11 cellular contexts compared by ENCODE assay signal in genomic region chr10:73888514-73888913, GRCh38. TPM values are rescaled to one million over a fixed set of nuclear protein-coding genes. Genes with fewer than 3 reads are reported as not detected.
DNase-seq lines count a peak whose midpoint lies in the region; ATAC-seq, FAIRE-seq and TF ChIP-seq lines count a peak whose summit lies in the region.
"Had no signal": no experiment of that assay in that cellular context is flagged by ENCODE, and none has a peak within 500 bp of the region (broad histone marks: within the 10 kb centered on the region; RNA-seq: fewer than 3 reads in every experiment).

No MANE protein-coding gene starts in this region.

- no peaks in the 10 kb centered on the region for H3K9me3 ChIP-seq in HEK293 (ENCODE audit: control insufficient read depth, insufficient read depth, low read depth, low read length)
- no peaks in the 10 kb centered on the region for H3K9me3 ChIP-seq in hepatocyte (ENCODE audit: low read depth)
- H3K9me3 ChIP-seq in spleen: no peaks in the 10 kb centered on the region
- H3K9me3 ChIP-seq in small intestine (ENCODE audit: control insufficient read depth, low read depth): no peaks in the 10 kb centered on the region

- H3K27ac ChIP-seq in HEK293 (ENCODE audit: extremely low read depth, low read depth, low read length) (no peak overlapping the region), VCaP (peak overlapping the region; percentile 81), hepatocyte (peak overlapping the region; percentile 64), spleen (peak overlapping the region in 5 of 8 donors; percentile 14 to 68 (median 52)), small intestine (ENCODE audit: low read depth in 1 of 2, low read length in 1 of 2) (peak overlapping the region in 1 of 2 donors; percentile 62)

- peaks cover 11% of the 10 kb centered on the region for H3K4me1 ChIP-seq in HEK293 (ENCODE audit: control insufficient read depth, insufficient read depth, low read length)
- H3K4me1 ChIP-seq in hepatocyte (ENCODE audit: insufficient read depth): peaks cover 30% of the 10 kb centered on the region
- peaks cover 3 to 35% (median 13%) of the 10 kb centered on the region in 6 donors for H3K4me1 ChIP-seq in spleen
- peaks cover 3 to 18% of the 10 kb centered on the region in 2 donors for H3K4me1 ChIP-seq in small intestine (ENCODE audit: control insufficient read depth in 2 of 2, insufficient read depth in 1 of 2, low read depth in 1 of 2, low read length in 1 of 2)

- 76% methylated on average over 5 of the region's 5 CpGs for WGBS in hepatocyte (ENCODE audit: low lambda C conversion rate, missing lambda C conversion rate)
- 77 to 94% (median 87%) methylated on average over 5 of the region's 5 CpGs for WGBS in spleen, 5 donors
- WGBS in small intestine, 3 donors: 13 to 55% (median 35%) methylated on average over 5 of the region's 5 CpGs

- H3K4me3 ChIP-seq in HEK293 (ENCODE audit: low read depth, low read length) (no peak overlapping the region), hepatocyte (no peak overlapping the region), spleen (no peak overlapping the region), small intestine (ENCODE audit: low read depth in 1 of 2, low read length in 2 of 2) (no peak overlapping the region)

- H3K9me2 ChIP-seq in hepatocyte (replicated peaks; ENCODE audit: insufficient read depth): no peaks in the 10 kb centered on the region

- DNase-seq in hepatocyte (ENCODE audit: low spot score) (no peak), spleen (no peak), Kasumi-1 (lab: John Stamatoyannopoulos, UW) (no peak), small intestine (no peak), NCI-H1436 (lab: John Stamatoyannopoulos, UW) (no peak)
- DNase-seq: activated gamma-delta T cell treated with Interleukin-2 at 50 U/mL for 16 hours, NCI-H187 treated with DMSO at 0.1 percent for 48 hours had no signal

- no peaks in the 10 kb centered on the region for H3K36me3 ChIP-seq in HEK293 (ENCODE audit: control insufficient read depth in 2 of 2, insufficient read depth in 1 of 2, low read length in 2 of 2)
- no peaks in the 10 kb centered on the region for H3K36me3 ChIP-seq in hepatocyte (replicated peaks; ENCODE audit: insufficient read depth, low read depth)
- H3K36me3 ChIP-seq in spleen: no peaks in the 10 kb centered on the region
- no peaks in the 10 kb centered on the region for H3K36me3 ChIP-seq in small intestine (ENCODE audit: control insufficient read depth in 2 of 2, insufficient read depth in 2 of 2, low read length in 2 of 2)

- no peak for FAIRE-seq in small intestine (lab: Jason Lieb, UNC)
- FAIRE-seq: GM19239 had no signal

- POLR2A ChIA-PET in HEK293 (lab: Yijun Ruan, JAX): interaction anchor here (1.0 to 1.3 kb wide), 2 partner anchors 52 to 78 kb away, joined by 3 to 4 read pairs; no protein-coding TSS in a partner anchor

- no peaks in the 10 kb centered on the region for H3K79me2 ChIP-seq in hepatocyte

- H4K20me1 ChIP-seq in hepatocyte (ENCODE audit: insufficient read depth, poor library complexity, severe bottlenecking): no peaks in the 10 kb centered on the region

- TF ChIP-seq CTCF in HEK293 (tag by site-specific recombination; IDR thresholded peaks at IDR 0.05) (no peak), VCaP (conservative IDR thresholded peaks at IDR 0.05) (no peak), hepatocyte (IDR thresholded peaks at IDR 0.05; ENCODE audit: poor library complexity) (no peak), spleen (IDR thresholded peaks at IDR 0.05 in 8 of 11, conservative IDR thresholded peaks at IDR 0.05 in 3 of 11) (no peak)

- intact Hi-C loops in spleen (cut with DNase I; ENCODE audit: low total_unique reads): loop anchor here (5.0 kb wide), 2 partner anchors 49 to 194 kb away; no protein-coding TSS in a partner anchor

- H3K27me3 ChIP-seq in hepatocyte (no peaks in the 10 kb centered on the region), spleen (replicated peaks in 1 of 7) (no peaks in the 10 kb centered on the region), small intestine (ENCODE audit: control insufficient read depth in 2 of 2, insufficient read depth in 2 of 2, low read length in 2 of 2) (no peaks in the 10 kb centered on the region)

- no peak for TF ChIP-seq POLR2A in spleen (IDR thresholded peaks at IDR 0.05)

- CTCF ChIA-PET in HEK293 (lab: Yijun Ruan, JAX): interaction anchor here (0.8 to 9.5 kb wide), 11 partner anchors 9 to 325 kb away, joined by 3 to 182 read pairs (median 16); no protein-coding TSS in a partner anchor

- ATAC-seq in GM18511 (IDR thresholded peaks at IDR 0.05; ENCODE audit: unreplicated experiment): no peak

- no peak overlapping the region for H2AFZ ChIP-seq in hepatocyte

- no peak overlapping the region for H3K4me2 ChIP-seq in hepatocyte

TF ChIP-seq in HEK293, 187 proteins besides CTCF, POLR2A, EP300 and RAD21:
- TF ChIP-seq ZNF514 (tag by site-specific recombination; IDR thresholded peaks at IDR 0.05): no peak
- TF ChIP-seq ZNF624 (tag by site-specific recombination; IDR thresholded peaks at IDR 0.05): no peak
- TF ChIP-seq ZSCAN16 (tag by site-specific recombination; IDR thresholded peaks at IDR 0.05): peak; percentile 59; the same call in 1 of the 2 replicates
- no peak for TF ChIP-seq ZNF2 (tag by site-specific recombination; IDR thresholded peaks at IDR 0.05)

RNA-seq across cellular contexts. Expression of gene CAMK2G, which starts 14.2 kb away (rescaled TPM):
- total RNA-seq in hepatocyte (22.5 and 25.0 TPM in 2 replicates), spleen (10 to 100 TPM; 32.7 to 55.2 (median 45.8) TPM)
- polyA plus RNA-seq in hepatocyte (5.2 and 5.9 TPM in 2 replicates), spleen (10 to 100 TPM; 10.4 to 18.0 (median 17.1) TPM), small intestine (10 to 100 TPM; 33.1 to 74.9 (median 54.9) TPM)

RNA-seq across cellular contexts. Expression of gene PLAU, which starts 22.4 kb away (rescaled TPM):
- total RNA-seq in hepatocyte (2.8 and 5.2 TPM in 2 replicates), spleen (10 to 100 TPM; 19.1 to 95.0 (median 40.7) TPM)
- polyA plus RNA-seq in hepatocyte (10.4 and 11.1 TPM in 2 replicates), spleen (10 to 100 TPM in 2 of 3 donors, 1 to 10 TPM in 1; 9.6 to 18.3 (median 16.8) TPM), small intestine (10 to 100 TPM in 1 of 3 donors, 1 to 10 TPM in 2; 1.3 to 11.1 (median 1.6) TPM)
